In the genomic region with DNA sequence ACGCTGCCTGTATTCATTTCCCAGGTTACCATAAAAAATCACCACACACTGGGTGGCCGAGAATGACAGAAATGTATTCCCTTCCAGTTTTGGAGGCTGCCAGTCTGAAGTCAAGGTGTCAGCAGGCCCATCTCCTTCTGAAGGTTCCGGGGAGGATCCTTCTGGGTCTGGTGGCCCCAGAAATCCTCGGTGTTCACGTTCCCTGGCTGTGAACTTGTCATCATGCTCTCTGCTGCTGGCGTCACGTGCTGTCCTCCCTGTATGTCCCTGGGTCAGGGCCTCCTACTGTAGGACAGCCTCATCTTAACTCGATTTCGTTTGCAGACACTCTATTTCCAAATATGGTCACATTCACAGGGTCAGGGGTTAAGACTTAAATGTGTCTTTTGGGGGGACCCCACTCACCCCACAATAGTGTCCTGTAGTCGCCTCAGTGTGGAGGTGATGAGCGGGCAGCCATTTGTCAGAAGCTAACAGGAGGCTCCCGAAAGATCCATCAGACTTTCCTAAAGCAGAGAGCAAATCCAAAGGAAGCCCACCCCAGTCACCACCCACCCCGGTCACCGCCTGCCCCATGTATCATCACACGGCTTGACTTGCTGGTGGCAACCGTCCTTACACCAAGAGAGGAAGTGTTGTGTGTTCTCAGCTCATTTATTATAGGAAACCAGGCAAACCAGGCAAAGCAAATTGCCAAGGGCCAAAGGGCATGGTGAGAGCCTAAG, we compare ENCODE assay signal across 24 cellular contexts.
DNase-seq lines count a peak whose midpoint lies in the region; ATAC-seq, FAIRE-seq and TF ChIP-seq lines count a peak whose summit lies in the region.
"Had no signal": no experiment of that assay in that cellular context is flagged by ENCODE, and none has a peak within 500 bp of the region (broad histone marks: within the 10 kb centered on the region; RNA-seq: fewer than 3 reads in every experiment).

No MANE protein-coding gene starts in this region.

- no peaks in the 10 kb centered on the region for H3K9me3 Mint-ChIP-seq in endodermal cell
- H3K9me3 Mint-ChIP-seq in osteocyte (ENCODE audit: unreplicated experiment) = no peaks in the 10 kb centered on the region
- H3K9me3 Mint-ChIP-seq: CD14-positive monocyte; CD4-positive, alpha-beta T cell had no signal

- H3K36me3 ChIP-seq in endodermal cell (ENCODE audit: control insufficient read depth, insufficient read depth, low read length) (no peaks in the 10 kb centered on the region), upper lobe of right lung (no peaks in the 10 kb centered on the region)
- H3K36me3 ChIP-seq: BE2C; BLaER1 treated with 17β-estradiol and CSF1 and Interleukin-3, amounts not matched to agents 10 nM and 100 nM had no signal

- H3K27ac Mint-ChIP-seq in endodermal cell (no peak overlapping the region), osteocyte (ENCODE audit: unreplicated experiment) (no peak overlapping the region)
- H3K27ac Mint-ChIP-seq: CD14-positive monocyte; CD4-positive, alpha-beta T cell; CD8-positive, alpha-beta memory T cell had no signal

- H3K4me1 Mint-ChIP-seq in endodermal cell (no peaks in the 10 kb centered on the region), osteocyte (ENCODE audit: unreplicated experiment) (no peaks in the 10 kb centered on the region)
- H3K4me1 Mint-ChIP-seq: CD8-positive, alpha-beta memory T cell had no signal

- no peaks in the 10 kb centered on the region for H3K36me3 Mint-ChIP-seq in endodermal cell (ENCODE audit: low read depth)
- H3K36me3 Mint-ChIP-seq in osteocyte (ENCODE audit: unreplicated experiment) = no peaks in the 10 kb centered on the region
- H3K36me3 Mint-ChIP-seq: CD14-positive monocyte had no signal

- WGBS in endodermal cell (ENCODE audit: insufficient coverage in 1 of 2, insufficient read length in 1 of 2), 2 experiments = 92 to 94% methylated on average over 13 to 16 of the region's 16 CpGs

- no peak for TF ChIP-seq CTCF in D721Med (IDR thresholded peaks at IDR 0.05; ENCODE audit: insufficient read depth, missing control alignments)
- TF ChIP-seq CTCF in endodermal cell (conservative IDR thresholded peaks at IDR 0.05) = no peak
- TF ChIP-seq CTCF in osteocyte (IDR thresholded peaks at IDR 0.05) = no peak
- TF ChIP-seq CTCF in upper lobe of right lung (IDR thresholded peaks at IDR 0.05) = no peak

- H3K27me3 ChIP-seq in endodermal cell (ENCODE audit: control insufficient read depth, insufficient read depth, low read length, poor library complexity, severe bottlenecking) (no peaks in the 10 kb centered on the region), upper lobe of right lung (no peaks in the 10 kb centered on the region)
- H3K27me3 ChIP-seq: BE2C; BLaER1 treated with 17β-estradiol and CSF1 and Interleukin-3, amounts not matched to agents 10 nM and 100 nM had no signal

- no peak overlapping the region for H3K4me3 ChIP-seq in endodermal cell (ENCODE audit: low read length)
- no peak overlapping the region for H3K4me3 ChIP-seq in upper lobe of right lung
- H3K4me3 ChIP-seq: A549; BLaER1 treated with 17β-estradiol and CSF1 and Interleukin-3, amounts not matched to agents 10 nM and 100 nM; GM23248 had no signal

- intact Hi-C loops in upper lobe of right lung (cut with DNase I) = no loop called here

- no peak overlapping the region for H3K9ac ChIP-seq in endodermal cell (ENCODE audit: extremely low read depth, low read length, poor library complexity, severe bottlenecking)
- H3K9ac ChIP-seq: BLaER1 treated with 17β-estradiol and CSF1 and Interleukin-3, amounts not matched to agents 10 nM and 100 nM; GM23248 had no signal

- H3K4me1 ChIP-seq in endodermal cell (ENCODE audit: control insufficient read depth, insufficient read depth, low read length) (no peaks in the 10 kb centered on the region), upper lobe of right lung (no peaks in the 10 kb centered on the region)
- H3K4me1 ChIP-seq: A549; BE2C; BLaER1 treated with 17β-estradiol and CSF1 and Interleukin-3, amounts not matched to agents 10 nM and 100 nM had no signal

- H3K27ac ChIP-seq in endodermal cell (ENCODE audit: low read depth, low read length) = no peak overlapping the region
- H3K27ac ChIP-seq in upper lobe of right lung = no peak overlapping the region
- H3K27ac ChIP-seq: 22Rv1; A549; BLaER1 treated with 17β-estradiol and CSF1 and Interleukin-3, amounts not matched to agents 10 nM and 100 nM; GM23248 had no signal

- DNase-seq in D721Med (ENCODE audit: insufficient read length, low spot score) (no peak), endodermal cell (peak; percentile 27), osteocyte (ENCODE audit: extremely low spot score, unreplicated experiment) (peak; percentile 53), upper lobe of right lung (no peak), NCI-H2029 (lab: John Stamatoyannopoulos, UW) (no peak)
- DNase-seq: ACHN; AML-193; BE2C; CD4-positive, alpha-beta T cell; CD8-positive, alpha-beta memory T cell; DMS79 treated with DMSO at 0.1 percent for 48 hours; GF-D8; H7 had no signal

- FAIRE-seq in D721Med (lab: Jason Lieb, UNC) = peak; percentile 53
- FAIRE-seq: A549, GM12891, GM18507, H1 had no signal

- no peak overlapping the region for H3K4me3 Mint-ChIP-seq in endodermal cell
- no peak overlapping the region for H3K4me3 Mint-ChIP-seq in osteocyte (ENCODE audit: unreplicated experiment)
- H3K4me3 Mint-ChIP-seq: CD14-positive monocyte; CD4-positive, alpha-beta T cell; CD8-positive, alpha-beta memory T cell had no signal

- H3K27me3 Mint-ChIP-seq in endodermal cell (ENCODE audit: insufficient read depth) (no peaks in the 10 kb centered on the region), osteocyte (ENCODE audit: unreplicated experiment) (peaks cover 17% of the 10 kb centered on the region)

- ATAC-seq in upper lobe of right lung = peak; percentile 23
- ATAC-seq in HG03342 (IDR thresholded peaks at IDR 0.05; ENCODE audit: unreplicated experiment) = no peak
- ATAC-seq in GM19455 (IDR thresholded peaks at IDR 0.05; ENCODE audit: unreplicated experiment) = no peak
- ATAC-seq in HG02870 (IDR thresholded peaks at IDR 0.05; ENCODE audit: unreplicated experiment) = no peak
- ATAC-seq: A549 had no signal

- H3K9me3 ChIP-seq in endodermal cell (ENCODE audit: control insufficient read depth, low read length) (no peaks in the 10 kb centered on the region), upper lobe of right lung (no peaks in the 10 kb centered on the region)
- H3K9me3 ChIP-seq: A549; BE2C; BLaER1 treated with 17β-estradiol and CSF1 and Interleukin-3, amounts not matched to agents 10 nM and 100 nM had no signal

Comparison
In these comparisons a context has a peak if more than half of its experiments do, and no peak if none do; other contexts are left out.
1. DNase-seq: peak in endodermal cell (single experiment) and osteocyte (single experiment); none in D721Med (single experiment), upper lobe of right lung (single experiment) and NCI-H2029 (single experiment).